ENCODE assay signal across 15 cellular contexts in genomic region chr17:7782237-7782636, GRCh38. TPM values are rescaled to one million over a fixed set of nuclear protein-coding genes. Genes with fewer than 3 reads are reported as not detected.
A peak's percentile ranks its signal among the peaks of the same experiment; 100 is the strongest.
DNase-seq lines count a peak whose midpoint lies in the region; ATAC-seq, FAIRE-seq and TF ChIP-seq lines count a peak whose summit lies in the region.
"Had no signal": no experiment of that assay in that cellular context is flagged by ENCODE, and none has a peak within 500 bp of the region (broad histone marks: within the 10 kb centered on the region; RNA-seq: fewer than 3 reads in every experiment).

No MANE protein-coding gene starts in this region.

- no peak overlapping the region for H2AFZ ChIP-seq in GM23248
- no peak overlapping the region for H2AFZ ChIP-seq in SK-N-SH (ENCODE audit: low read depth)
- H2AFZ ChIP-seq: GM23338 had no signal

- no peaks in the 10 kb centered on the region for H3K9me3 ChIP-seq in A549
- no peaks in the 10 kb centered on the region for H3K9me3 ChIP-seq in GM23248 (ENCODE audit: low read depth)
- no peaks in the 10 kb centered on the region for H3K9me3 ChIP-seq in SK-N-SH
- H3K9me3 ChIP-seq: Peyer's patch had no signal

- H3K27ac Mint-ChIP-seq in activated naive CD4-positive, alpha-beta T cell treated with anti-CD3 and anti-CD28 coated beads, Interleukin-2, amount 10 ng/mL, durations not matched to agents 7 days and 5 days: no peak overlapping the region
- H3K27ac Mint-ChIP-seq in WTC11: no peak overlapping the region
- H3K27ac Mint-ChIP-seq: GM23338, type B pancreatic cell had no signal

- H3K9me2 ChIP-seq in GM23248 (ENCODE audit: insufficient read depth) (no peaks in the 10 kb centered on the region), SK-N-SH (no peaks in the 10 kb centered on the region)

- H3K4me1 Mint-ChIP-seq in activated naive CD4-positive, alpha-beta T cell treated with anti-CD3 and anti-CD28 coated beads, Interleukin-2, amount 10 ng/mL, durations not matched to agents 7 days and 5 days: no peaks in the 10 kb centered on the region
- H3K4me1 Mint-ChIP-seq in WTC11: no peaks in the 10 kb centered on the region
- H3K4me1 Mint-ChIP-seq: GM23338 had no signal

- TF ChIP-seq RAD21 in A549 (conservative IDR thresholded peaks at IDR 0.05 in 1 of 2, IDR thresholded peaks at IDR 0.05 in 1 of 2) (peak; percentile 20 to 45; a peak in 2 of 5 replicates), SK-N-SH (IDR thresholded peaks at IDR 0.05; ENCODE audit: low read length) (peak; percentile 49)

- no peak for TF ChIP-seq POLR2A in A549 (IDR thresholded peaks at IDR 0.05; ENCODE audit: low read length)

- H3K4me2 ChIP-seq in A549 (no peak overlapping the region), GM23248 (ENCODE audit: unreplicated experiment) (no peak overlapping the region), SK-N-SH (no peak overlapping the region)
- H3K4me2 ChIP-seq: GM23338 had no signal

- DNase-seq in A549 (ENCODE audit: low read depth in 1 of 2, low spot score in 1 of 2) (peak in 1 of 2 experiments; percentile 20), GM23248 (peak; percentile 67), SK-N-SH (no peak), fibroblast of mammary gland (ENCODE audit: low read depth) (peak; percentile 62), SKM-1 (lab: John Stamatoyannopoulos, UW; ENCODE audit: unreplicated experiment) (no peak), GM19238 (ENCODE audit: insufficient read length, low spot score) (no peak), WTC11 (ENCODE audit: low spot score) (no peak)
- DNase-seq in activated naive CD4-positive, alpha-beta T cell treated with anti-CD3 and anti-CD28 coated beads, Interleukin-2, amount 10 ng/mL, durations not matched to agents 7 days and 5 days: no peak
- DNase-seq: activated T-cell treated with anti-CD3 and anti-CD28 coated beads, Interleukin-2, amount 50 U/mL, for 1 hour; foreskin melanocyte; KBM-7; NCI-H2227 treated with DMSO at 0.1 percent for 48 hours; Peyer's patch had no signal

- H4K20me1 ChIP-seq in GM23248 (ENCODE audit: insufficient read depth) (no peaks in the 10 kb centered on the region), SK-N-SH (ENCODE audit: insufficient read depth) (no peaks in the 10 kb centered on the region)

- H3K36me3 ChIP-seq in GM23248 (ENCODE audit: low read depth) (no peaks in the 10 kb centered on the region), SK-N-SH (replicated peaks in 1 of 2; ENCODE audit: control insufficient read depth in 1 of 2, insufficient read depth in 2 of 2, low read length in 1 of 2) (no peaks in the 10 kb centered on the region)
- H3K36me3 ChIP-seq: Peyer's patch had no signal

- H3K27ac ChIP-seq in A549: no peak overlapping the region
- no peak overlapping the region for H3K27ac ChIP-seq in GM23248
- no peak overlapping the region for H3K27ac ChIP-seq in SK-N-SH (ENCODE audit: low read depth in 2 of 2, low read length in 1 of 2)
- H3K27ac ChIP-seq: Peyer's patch had no signal

- no peak overlapping the region for H3K4me3 ChIP-seq in A549
- no peak overlapping the region for H3K4me3 ChIP-seq in GM23248
- H3K4me3 ChIP-seq in SK-N-SH (ENCODE audit: low read depth in 2 of 2, low read length in 1 of 2): no peak overlapping the region
- H3K4me3 ChIP-seq in fibroblast of mammary gland (ENCODE audit: control insufficient read depth, low read depth, low read length): no peak overlapping the region
- H3K4me3 ChIP-seq: GM23338, Peyer's patch had no signal

- in situ Hi-C loops in GM23248 (cut with MboI): loop anchor here (10.0 kb wide), 1 partner anchor 147 kb away; the partner anchor contains the start of gene SHBG

- TF ChIP-seq CTCF in A549 (IDR thresholded peaks at IDR 0.05): peak; percentile 17; the same call in 1 of the 3 replicates
- peak; percentile 54 for TF ChIP-seq CTCF in SK-N-SH (IDR thresholded peaks at IDR 0.05)
- peak; percentile 41 for TF ChIP-seq CTCF in fibroblast of mammary gland (conservative IDR thresholded peaks at IDR 0.05; ENCODE audit: control insufficient read depth, insufficient read depth, low read depth, low read length)
- TF ChIP-seq CTCF in WTC11 (IDR thresholded peaks at IDR 0.05): no peak

- H3K27me3 Mint-ChIP-seq in activated naive CD4-positive, alpha-beta T cell treated with anti-CD3 and anti-CD28 coated beads, Interleukin-2, amount 10 ng/mL, durations not matched to agents 7 days and 5 days: peaks cover 29% of the 10 kb centered on the region
- peaks cover 5% of the 10 kb centered on the region; the same call in 1 of the 2 replicates for H3K27me3 Mint-ChIP-seq in WTC11 (ENCODE audit: low read depth)

- no peaks in the 10 kb centered on the region for H3F3A ChIP-seq in GM23248 (ENCODE audit: insufficient read depth)
- H3F3A ChIP-seq in SK-N-SH (replicated peaks; ENCODE audit: insufficient read depth): no peaks in the 10 kb centered on the region

- H3K27me3 ChIP-seq in GM23248 (replicated peaks; ENCODE audit: insufficient read depth) (0 out of 2 replicates have a peak, but pooled peaks cover 12% of the 10 kb centered on the region), SK-N-SH (ENCODE audit: insufficient read depth) (no peaks in the 10 kb centered on the region)
- H3K27me3 ChIP-seq: Peyer's patch had no signal

- H3K79me2 ChIP-seq in GM23248 (ENCODE audit: insufficient read depth) (no peaks in the 10 kb centered on the region), SK-N-SH (ENCODE audit: insufficient read depth) (no peaks in the 10 kb centered on the region)

- no peak overlapping the region for H3K9ac ChIP-seq in GM23248
- H3K9ac ChIP-seq in SK-N-SH: no peak overlapping the region

- no peaks in the 10 kb centered on the region for H3K9me3 Mint-ChIP-seq in activated naive CD4-positive, alpha-beta T cell treated with anti-CD3 and anti-CD28 coated beads, Interleukin-2, amount 10 ng/mL, durations not matched to agents 7 days and 5 days
- no peaks in the 10 kb centered on the region for H3K9me3 Mint-ChIP-seq in WTC11
- H3K9me3 Mint-ChIP-seq: GM23338, type B pancreatic cell had no signal

- no peak for TF ChIP-seq EP300 in A549 (IDR thresholded peaks at IDR 0.05)
- no peak for TF ChIP-seq EP300 in SK-N-SH (IDR thresholded peaks at IDR 0.05; ENCODE audit: borderline replicate concordance in 1 of 2, low read depth in 1 of 2, low read length in 1 of 2)

- ATAC-seq in A549 (no peak), WTC11 (no peak)
- ATAC-seq: GM23338 had no signal

- H3K4me1 ChIP-seq in A549: no peaks in the 10 kb centered on the region
- H3K4me1 ChIP-seq in GM23248 (ENCODE audit: insufficient read depth): no peaks in the 10 kb centered on the region
- no peaks in the 10 kb centered on the region for H3K4me1 ChIP-seq in SK-N-SH (ENCODE audit: control insufficient read depth in 1 of 2, insufficient read depth in 2 of 2, low read depth in 1 of 2, low read length in 1 of 2)
- H3K4me1 ChIP-seq: Peyer's patch had no signal

- POLR2A ChIA-PET in A549 (lab: Yijun Ruan, JAX) (no interaction called here), SK-N-SH (lab: Yijun Ruan, JAX) (no interaction called here), WTC11 (lab: Charles Lee) (no interaction called here)

- WGBS in A549 (ENCODE audit: missing lambda C conversion rate): 34% methylated on average over 2 of the region's 2 CpGs
- WGBS in GM23248 (ENCODE audit: low coverage in 1 of 2, low lambda C conversion rate in 2 of 2, missing lambda C conversion rate in 2 of 2), 2 experiments: 46 to 54% methylated on average over 2 of the region's 2 CpGs
- WGBS in SK-N-SH (ENCODE audit: low lambda C conversion rate): 61% methylated on average over 2 of the region's 2 CpGs

- H3K4me3 Mint-ChIP-seq in activated naive CD4-positive, alpha-beta T cell treated with anti-CD3 and anti-CD28 coated beads, Interleukin-2, amount 10 ng/mL, durations not matched to agents 7 days and 5 days: no peak overlapping the region
- H3K4me3 Mint-ChIP-seq in WTC11: no peak overlapping the region
- H3K4me3 Mint-ChIP-seq: GM23338, type B pancreatic cell had no signal

- no peaks in the 10 kb centered on the region for H3K36me3 Mint-ChIP-seq in activated naive CD4-positive, alpha-beta T cell treated with anti-CD3 and anti-CD28 coated beads, Interleukin-2, amount 10 ng/mL, durations not matched to agents 7 days and 5 days
- no peaks in the 10 kb centered on the region for H3K36me3 Mint-ChIP-seq in WTC11
- H3K36me3 Mint-ChIP-seq: type B pancreatic cell had no signal

- peak; percentile 78 for FAIRE-seq in A549 (lab: Jason Lieb, UNC)

- CTCF ChIA-PET in A549 (lab: Yijun Ruan, JAX) (interaction anchor here (0.6 to 7.6 kb wide), 13 partner anchors 9 to 275 kb away, joined by 3 to 114 read pairs (median 4); partner anchors contain the start of gene DNAH2), SK-N-SH (lab: Yijun Ruan, JAX) (interaction anchor here (0.8 to 5.6 kb wide), 4 partner anchors 11 to 235 kb away, joined by 3 to 39 read pairs (median 4); no protein-coding TSS in a partner anchor), WTC11 (lab: Charles Lee) (interaction anchor here (0.6 to 1.8 kb wide), 5 partner anchors 23 to 105 kb away, joined by 3 to 9 read pairs (median 3); no protein-coding TSS in a partner anchor)
- CTCF ChIA-PET in activated naive CD4-positive, alpha-beta T cell treated with anti-CD3 and anti-CD28 coated beads, Interleukin-2, amount 10 ng/mL, durations not matched to agents 7 days and 5 days (lab: Charles Lee): interaction anchor here (1.0 kb wide), 1 partner anchor 16 kb away, joined by 3 read pairs; no protein-coding TSS in a partner anchor

TF ChIP-seq in A549, 52 proteins besides CTCF, POLR2A, EP300 and RAD21 (continues in another document):
- no peak for TF ChIP-seq PHF8 (IDR thresholded peaks at IDR 0.05; ENCODE audit: borderline replicate concordance, low read depth)
- TF ChIP-seq RNF2 (IDR thresholded peaks at IDR 0.05; ENCODE audit: borderline replicate concordance, low read depth): no peak

TF ChIP-seq in SK-N-SH, 30 proteins besides CTCF, POLR2A, EP300 and RAD21 (continues in another document):
- TF ChIP-seq TAF1 (IDR thresholded peaks at IDR 0.05; ENCODE audit: borderline replicate concordance, low read depth, low read length) (no peak), CHD2 (IDR thresholded peaks at IDR 0.05; ENCODE audit: low read length, partially characterized antibody) (no peak)

TF ChIP-seq in WTC11, 78 proteins besides CTCF, POLR2A, EP300 and RAD21 (continues in another document):
- TF ChIP-seq GRHL2 (CRISPR knock-in tag; IDR thresholded peaks at IDR 0.05; ENCODE audit: insufficient replicate concordance, severe bottlenecking): no peak

RNA-seq across cellular contexts. Expression of gene KDM6B, which starts 51.8 kb away (rescaled TPM):
- 1.3 and 3.3 TPM in 2 replicates for polyA plus RNA-seq in A549 (2011; rRNA removed)
- polyA plus RNA-seq in A549 (2012; cell fraction: cytosol; rRNA removed): 1.8 and 2.7 TPM in 2 replicates
- polyA plus RNA-seq in A549 (2012; cell fraction: nucleus; rRNA removed): 9.4 and 11.6 TPM in 2 replicates
- polyA plus RNA-seq in A549 (2017; fragmentation: RNase III; extraction: RNeasy Plus Mini Kit Qiagen cat#74134 plus additional on column Dnase treatment): 7.6 to 10.2 TPM (median 8.8 TPM) in 3 replicates
- 10.8 and 14.7 TPM in 2 replicates for polyA minus RNA-seq in A549 (2011; rRNA and poly(A)+ RNA removed)
- total RNA-seq in GM23248 (2014; rRNA removed; shearing (Covaris generic)): 0.76 and 1.3 TPM in 2 replicates
- polyA plus RNA-seq in GM23248 (2016; fragmentation: Nextera tagmentation; extraction: Ambion mirVana): 1.6 and 2.3 TPM in 2 replicates
- 1.4 and 2.6 TPM in 2 replicates for polyA plus RNA-seq in SK-N-SH (2012; rRNA removed)
- 1.5 and 2.1 TPM in 2 replicates for polyA plus RNA-seq in SK-N-SH (2012; cell fraction: cytosol; rRNA removed)
- 12.6 and 12.7 TPM in 2 replicates for polyA plus RNA-seq in SK-N-SH (2012; cell fraction: nucleus; rRNA removed)
- 13.2 to 16.1 TPM (median 15.8 TPM) in 3 replicates for total RNA-seq in WTC11 (2021)

Comparison
In these comparisons a context has a peak if more than half of its experiments do, and no peak if none do; other contexts are left out.
1. DNase-seq: peak in GM23248 (single experiment) and fibroblast of mammary gland (single experiment); none in SK-N-SH (single experiment), SKM-1 (single experiment), activated naive CD4-positive, alpha-beta T cell treated with anti-CD3 and anti-CD28 coated beads, Interleukin-2, amount 10 ng/mL, durations not matched to agents 7 days and 5 days (single experiment), GM19238 (single experiment) and WTC11 (single experiment).
2. Of the 8 proteins assayed by ChIP-seq in both WTC11 and A549: peak only in WTC11: none; only in A549: CTCF; in both: none; in neither: 7.